35 cellular contexts compared by ENCODE assay signal in genomic region chr3:66041828-66042227, GRCh38.
"Had no signal": no experiment of that assay in that cellular context is flagged by ENCODE, and none has a peak within 500 bp of the region (broad histone marks: within the 10 kb centered on the region; RNA-seq: fewer than 3 reads in every experiment).

No MANE protein-coding gene starts in this region.

- H3K36me3 Mint-ChIP-seq: activated CD8-positive, alpha-beta memory T cell treated with anti-CD3 and anti-CD28 coated beads, Interleukin-2, amount 10 ng/mL, durations not matched to agents 7 days and 5 days; activated naive CD4-positive, alpha-beta T cell treated with anti-CD3 and anti-CD28 coated beads, Interleukin-2, amount 10 ng/mL, durations not matched to agents 7 days and 5 days; activated naive CD8-positive, alpha-beta T cell had no signal

- H2AFZ ChIP-seq: PC-9 had no signal

- H3K27ac ChIP-seq: cardiac muscle cell, KMS-11, PC-9, RWPE1, VCaP had no signal

- H3K4me3 Mint-ChIP-seq: activated CD4-positive, alpha-beta memory T cell treated with anti-CD3 and anti-CD28 coated beads, Interleukin-2, amount 10 ng/mL, durations not matched to agents 7 days and 5 days; activated CD8-positive, alpha-beta memory T cell treated with anti-CD3 and anti-CD28 coated beads, Interleukin-2, amount 10 ng/mL, durations not matched to agents 7 days and 5 days; activated naive CD4-positive, alpha-beta T cell treated with anti-CD3 and anti-CD28 coated beads, Interleukin-2, amount 10 ng/mL, durations not matched to agents 7 days and 5 days; activated naive CD8-positive, alpha-beta T cell; activated naive CD8-positive, alpha-beta T cell treated with anti-CD3 and anti-CD28 coated beads, Interleukin-2, amount 50 U/mL, for 24 hours; central memory CD8-positive, alpha-beta T cell had no signal

- H3K4me2 ChIP-seq: KMS-11, PC-9 had no signal

- H3K9me3 Mint-ChIP-seq: activated CD4-positive, alpha-beta memory T cell treated with anti-CD3 and anti-CD28 coated beads, Interleukin-2, amount 10 ng/mL, durations not matched to agents 7 days and 5 days; activated naive CD4-positive, alpha-beta T cell treated with anti-CD3 and anti-CD28 coated beads, Interleukin-2, amount 10 ng/mL, durations not matched to agents 7 days and 5 days; activated naive CD8-positive, alpha-beta T cell treated with anti-CD3 and anti-CD28 coated beads, Interleukin-2, amount 50 U/mL, for 24 hours; central memory CD8-positive, alpha-beta T cell had no signal

- H3K27ac Mint-ChIP-seq: activated CD4-positive, alpha-beta memory T cell treated with anti-CD3 and anti-CD28 coated beads, Interleukin-2, amount 10 ng/mL, durations not matched to agents 7 days and 5 days; activated CD8-positive, alpha-beta memory T cell treated with anti-CD3 and anti-CD28 coated beads, Interleukin-2, amount 10 ng/mL, durations not matched to agents 7 days and 5 days; activated naive CD4-positive, alpha-beta T cell treated with anti-CD3 and anti-CD28 coated beads, Interleukin-2, amount 10 ng/mL, durations not matched to agents 7 days and 5 days; activated naive CD8-positive, alpha-beta T cell; activated naive CD8-positive, alpha-beta T cell treated with anti-CD3 and anti-CD28 coated beads, Interleukin-2, amount 50 U/mL, for 24 hours had no signal

- H3K9ac ChIP-seq: KMS-11 had no signal

- H3K27me3 ChIP-seq: cardiac muscle cell had no signal

- H3K36me3 ChIP-seq: cardiac muscle cell had no signal

- H3K4me3 ChIP-seq: cardiac muscle cell, PC-9 had no signal

- DNase-seq: activated CD4-positive, alpha-beta memory T cell treated with anti-CD3 and anti-CD28 coated beads, Interleukin-2, amount 10 ng/mL, durations not matched to agents 7 days and 5 days; activated CD4-positive, alpha-beta T cell treated with anti-CD3 and anti-CD28 coated beads for 1 hour; activated CD4-positive, alpha-beta T cell treated with anti-CD3 and anti-CD28 coated beads for 48 hours; activated CD4-positive, CD25-positive, alpha-beta regulatory T cell; activated CD8-positive, alpha-beta memory T cell treated with anti-CD3 and anti-CD28 coated beads for 24 hours; activated CD8-positive, alpha-beta memory T cell treated with anti-CD3 and anti-CD28 coated beads, Interleukin-2, amount 10 ng/mL, durations not matched to agents 7 days and 5 days; activated CD8-positive, alpha-beta memory T cell treated with anti-CD3 and anti-CD28 coated beads, Interleukin-2, amount 50 U/mL, for 48 hours; activated effector memory CD4-positive, alpha-beta T cell treated with Interleukin-2 at 50 U/mL for 16 hours; activated naive CD4-positive, alpha-beta T cell treated with anti-CD3 and anti-CD28 coated beads, Interleukin-2, amount 10 ng/mL, durations not matched to agents 7 days and 5 days; activated naive CD8-positive, alpha-beta T cell treated with anti-CD3 and anti-CD28 coated beads, Interleukin-2, amount 50 U/mL, for 24 hours; activated T-cell treated with anti-CD3 and anti-CD28 coated beads, Interleukin-2, amount 50 U/mL, for 48 hours; amniotic stem cell; aorta; MM.1S; NCI-H1092; NCI-H1436 treated with DMSO at 0.1 percent for 48 hours; NCI-H1694 treated with DMSO at 0.1 percent for 48 hours; NCI-H2029; NCI-H2107; NCI-H2171; NCI-H510A; NCI-H748 treated with DMSO at 0.1 percent for 48 hours; NK-92 treated with Interleukin-12 subunit alpha and Interleukin-12 subunit beta, amount 100 ng/mL, for 24 hours; PC-9; SIG-M5; SW 1271; T-helper 1 cell; T-helper 2 cell; T-helper 9 cell had no signal
